Comparison of ENCODE assay signal across 1 cellular context in the genomic region with DNA sequence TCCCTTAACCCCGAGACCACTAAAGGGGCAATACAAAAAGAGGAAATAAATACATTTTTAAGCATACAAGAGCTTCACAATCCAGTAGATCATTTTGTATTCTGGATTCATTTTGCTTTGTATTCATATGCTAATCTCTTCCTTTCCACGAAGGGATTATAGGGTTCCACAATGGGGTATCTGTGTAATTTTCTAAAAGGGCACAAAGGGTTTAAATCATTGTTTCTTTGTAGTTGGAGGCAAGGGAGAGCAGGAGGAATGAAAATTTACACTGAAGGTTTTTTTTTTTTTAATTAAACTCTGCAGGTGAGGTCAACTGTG.
A peak's percentile ranks its signal among the peaks of the same experiment; 100 is the strongest.
TF ChIP-seq lines count a peak whose summit lies in the region.

No MANE protein-coding gene starts in this region.

TF ChIP-seq in K562, 482 proteins besides CTCF, POLR2A, EP300 and RAD21:
- TF ChIP-seq SMARCA4 (IDR thresholded peaks at IDR 0.05) (0 out of 2 replicates have a peak, but pooled peaks have one; percentile 29), ZNF644 (tag; IDR thresholded peaks at IDR 0.05; ENCODE audit: low read depth) (no peak), ARNT (IDR thresholded peaks at IDR 0.05) (0 out of 4 replicates have a peak, but pooled peaks of 1 of the 2 experiments have one; percentile 3), GTF2A2 (tag; IDR thresholded peaks at IDR 0.05) (0 out of 2 replicates have a peak, but pooled peaks have one; percentile 2), KHSRP (IDR thresholded peaks at IDR 0.05) (peak; percentile 11; the same call in 1 of the 2 replicates), MTA1 (IDR thresholded peaks at IDR 0.05; ENCODE audit: borderline replicate concordance) (0 out of 2 replicates have a peak, but pooled peaks have one; percentile 15), NR2C2 (CRISPR knock-in tag; IDR thresholded peaks at IDR 0.05) (no peak), NR2C2 (tag; IDR thresholded peaks at IDR 0.05) (peak; percentile 33; the same call in 1 of the 2 replicates), TRIM24 (IDR thresholded peaks at IDR 0.05) (peak in 1 of 2 experiments; percentile 6; a peak in 1 of 4 replicates), ZNF311 (CRISPR knock-in tag; IDR thresholded peaks at IDR 0.05) (0 out of 2 replicates have a peak, but pooled peaks have one; percentile 0), ZNF134 (CRISPR knock-in tag; conservative IDR thresholded peaks at IDR 0.05) (no peak; the same call in 1 of the 2 replicates), KLF10 (CRISPR knock-in tag; IDR thresholded peaks at IDR 0.05) (no peak), ZNF589 (CRISPR knock-in tag; IDR thresholded peaks at IDR 0.05; ENCODE audit: low read depth) (0 out of 2 replicates have a peak, but pooled peaks have one; percentile 19), LEF1 (IDR thresholded peaks at IDR 0.05) (no peak; the same call in 1 of the 2 replicates), SMARCC2 (IDR thresholded peaks at IDR 0.05; ENCODE audit: low read depth) (peak; percentile 54; the same call in 1 of the 2 replicates), GABPA (tag; conservative IDR thresholded peaks at IDR 0.05; ENCODE audit: low read depth) (no peak; the same call in 1 of the 2 replicates), FOSL1 (tag; conservative IDR thresholded peaks at IDR 0.05) (peak; percentile 42; the same call in 1 of the 2 replicates), BACH1 (tag; IDR thresholded peaks at IDR 0.05) (peak; percentile 67)
- TF ChIP-seq, protein P1, sequence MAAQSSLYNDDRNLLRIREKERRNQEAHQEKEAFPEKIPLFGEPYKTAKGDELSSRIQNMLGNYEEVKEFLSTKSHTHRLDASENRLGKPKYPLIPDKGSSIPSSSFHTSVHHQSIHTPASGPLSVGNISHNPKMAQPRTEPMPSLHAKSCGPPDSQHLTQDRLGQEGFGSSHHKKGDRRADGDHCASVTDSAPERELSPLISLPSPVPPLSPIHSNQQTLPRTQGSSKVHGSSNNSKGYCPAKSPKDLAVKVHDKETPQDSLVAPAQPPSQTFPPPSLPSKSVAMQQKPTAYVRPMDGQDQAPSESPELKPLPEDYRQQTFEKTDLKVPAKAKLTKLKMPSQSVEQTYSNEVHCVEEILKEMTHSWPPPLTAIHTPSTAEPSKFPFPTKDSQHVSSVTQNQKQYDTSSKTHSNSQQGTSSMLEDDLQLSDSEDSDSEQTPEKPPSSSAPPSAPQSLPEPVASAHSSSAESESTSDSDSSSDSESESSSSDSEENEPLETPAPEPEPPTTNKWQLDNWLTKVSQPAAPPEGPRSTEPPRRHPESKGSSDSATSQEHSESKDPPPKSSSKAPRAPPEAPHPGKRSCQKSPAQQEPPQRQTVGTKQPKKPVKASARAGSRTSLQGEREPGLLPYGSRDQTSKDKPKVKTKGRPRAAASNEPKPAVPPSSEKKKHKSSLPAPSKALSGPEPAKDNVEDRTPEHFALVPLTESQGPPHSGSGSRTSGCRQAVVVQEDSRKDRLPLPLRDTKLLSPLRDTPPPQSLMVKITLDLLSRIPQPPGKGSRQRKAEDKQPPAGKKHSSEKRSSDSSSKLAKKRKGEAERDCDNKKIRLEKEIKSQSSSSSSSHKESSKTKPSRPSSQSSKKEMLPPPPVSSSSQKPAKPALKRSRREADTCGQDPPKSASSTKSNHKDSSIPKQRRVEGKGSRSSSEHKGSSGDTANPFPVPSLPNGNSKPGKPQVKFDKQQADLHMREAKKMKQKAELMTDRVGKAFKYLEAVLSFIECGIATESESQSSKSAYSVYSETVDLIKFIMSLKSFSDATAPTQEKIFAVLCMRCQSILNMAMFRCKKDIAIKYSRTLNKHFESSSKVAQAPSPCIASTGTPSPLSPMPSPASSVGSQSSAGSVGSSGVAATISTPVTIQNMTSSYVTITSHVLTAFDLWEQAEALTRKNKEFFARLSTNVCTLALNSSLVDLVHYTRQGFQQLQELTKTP (IDR thresholded peaks at IDR 0.05; ENCODE audit: low read depth in 1 of 2, partially characterized antibody in 2 of 2) = peak in 1 of 2 experiments; percentile 41
- TF ChIP-seq, protein P2, sequence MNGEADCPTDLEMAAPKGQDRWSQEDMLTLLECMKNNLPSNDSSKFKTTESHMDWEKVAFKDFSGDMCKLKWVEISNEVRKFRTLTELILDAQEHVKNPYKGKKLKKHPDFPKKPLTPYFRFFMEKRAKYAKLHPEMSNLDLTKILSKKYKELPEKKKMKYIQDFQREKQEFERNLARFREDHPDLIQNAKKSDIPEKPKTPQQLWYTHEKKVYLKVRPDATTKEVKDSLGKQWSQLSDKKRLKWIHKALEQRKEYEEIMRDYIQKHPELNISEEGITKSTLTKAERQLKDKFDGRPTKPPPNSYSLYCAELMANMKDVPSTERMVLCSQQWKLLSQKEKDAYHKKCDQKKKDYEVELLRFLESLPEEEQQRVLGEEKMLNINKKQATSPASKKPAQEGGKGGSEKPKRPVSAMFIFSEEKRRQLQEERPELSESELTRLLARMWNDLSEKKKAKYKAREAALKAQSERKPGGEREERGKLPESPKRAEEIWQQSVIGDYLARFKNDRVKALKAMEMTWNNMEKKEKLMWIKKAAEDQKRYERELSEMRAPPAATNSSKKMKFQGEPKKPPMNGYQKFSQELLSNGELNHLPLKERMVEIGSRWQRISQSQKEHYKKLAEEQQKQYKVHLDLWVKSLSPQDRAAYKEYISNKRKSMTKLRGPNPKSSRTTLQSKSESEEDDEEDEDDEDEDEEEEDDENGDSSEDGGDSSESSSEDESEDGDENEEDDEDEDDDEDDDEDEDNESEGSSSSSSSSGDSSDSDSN (IDR thresholded peaks at IDR 0.05; ENCODE audit: borderline replicate concordance in 1 of 2, low read depth in 2 of 2, low read length in 2 of 2) = peak in 1 of 2 experiments; percentile 2; a peak in 1 of 4 replicates
- TF ChIP-seq, protein P3, sequence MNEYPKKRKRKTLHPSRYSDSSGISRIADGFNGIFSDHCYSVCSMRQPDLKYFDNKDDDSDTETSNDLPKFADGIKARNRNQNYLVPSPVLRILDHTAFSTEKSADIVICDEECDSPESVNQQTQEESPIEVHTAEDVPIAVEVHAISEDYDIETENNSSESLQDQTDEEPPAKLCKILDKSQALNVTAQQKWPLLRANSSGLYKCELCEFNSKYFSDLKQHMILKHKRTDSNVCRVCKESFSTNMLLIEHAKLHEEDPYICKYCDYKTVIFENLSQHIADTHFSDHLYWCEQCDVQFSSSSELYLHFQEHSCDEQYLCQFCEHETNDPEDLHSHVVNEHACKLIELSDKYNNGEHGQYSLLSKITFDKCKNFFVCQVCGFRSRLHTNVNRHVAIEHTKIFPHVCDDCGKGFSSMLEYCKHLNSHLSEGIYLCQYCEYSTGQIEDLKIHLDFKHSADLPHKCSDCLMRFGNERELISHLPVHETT (CRISPR knock-in tag; conservative IDR thresholded peaks at IDR 0.05 in 1 of 2, IDR thresholded peaks at IDR 0.05 in 1 of 2) = peak in 1 of 2 experiments; percentile 1; a peak in 1 of 4 replicates
- TF ChIP-seq, protein P4, sequence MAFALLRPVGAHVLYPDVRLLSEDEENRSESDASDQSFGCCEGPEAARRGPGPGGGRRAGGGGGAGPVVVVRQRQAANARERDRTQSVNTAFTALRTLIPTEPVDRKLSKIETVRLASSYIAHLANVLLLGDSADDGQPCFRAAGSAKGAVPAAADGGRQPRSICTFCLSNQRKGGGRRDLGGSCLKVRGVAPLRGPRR (CRISPR knock-in tag; IDR thresholded peaks at IDR 0.05) = 0 out of 2 replicates have a peak, but pooled peaks have one; percentile 83
- TF ChIP-seq, protein P5, sequence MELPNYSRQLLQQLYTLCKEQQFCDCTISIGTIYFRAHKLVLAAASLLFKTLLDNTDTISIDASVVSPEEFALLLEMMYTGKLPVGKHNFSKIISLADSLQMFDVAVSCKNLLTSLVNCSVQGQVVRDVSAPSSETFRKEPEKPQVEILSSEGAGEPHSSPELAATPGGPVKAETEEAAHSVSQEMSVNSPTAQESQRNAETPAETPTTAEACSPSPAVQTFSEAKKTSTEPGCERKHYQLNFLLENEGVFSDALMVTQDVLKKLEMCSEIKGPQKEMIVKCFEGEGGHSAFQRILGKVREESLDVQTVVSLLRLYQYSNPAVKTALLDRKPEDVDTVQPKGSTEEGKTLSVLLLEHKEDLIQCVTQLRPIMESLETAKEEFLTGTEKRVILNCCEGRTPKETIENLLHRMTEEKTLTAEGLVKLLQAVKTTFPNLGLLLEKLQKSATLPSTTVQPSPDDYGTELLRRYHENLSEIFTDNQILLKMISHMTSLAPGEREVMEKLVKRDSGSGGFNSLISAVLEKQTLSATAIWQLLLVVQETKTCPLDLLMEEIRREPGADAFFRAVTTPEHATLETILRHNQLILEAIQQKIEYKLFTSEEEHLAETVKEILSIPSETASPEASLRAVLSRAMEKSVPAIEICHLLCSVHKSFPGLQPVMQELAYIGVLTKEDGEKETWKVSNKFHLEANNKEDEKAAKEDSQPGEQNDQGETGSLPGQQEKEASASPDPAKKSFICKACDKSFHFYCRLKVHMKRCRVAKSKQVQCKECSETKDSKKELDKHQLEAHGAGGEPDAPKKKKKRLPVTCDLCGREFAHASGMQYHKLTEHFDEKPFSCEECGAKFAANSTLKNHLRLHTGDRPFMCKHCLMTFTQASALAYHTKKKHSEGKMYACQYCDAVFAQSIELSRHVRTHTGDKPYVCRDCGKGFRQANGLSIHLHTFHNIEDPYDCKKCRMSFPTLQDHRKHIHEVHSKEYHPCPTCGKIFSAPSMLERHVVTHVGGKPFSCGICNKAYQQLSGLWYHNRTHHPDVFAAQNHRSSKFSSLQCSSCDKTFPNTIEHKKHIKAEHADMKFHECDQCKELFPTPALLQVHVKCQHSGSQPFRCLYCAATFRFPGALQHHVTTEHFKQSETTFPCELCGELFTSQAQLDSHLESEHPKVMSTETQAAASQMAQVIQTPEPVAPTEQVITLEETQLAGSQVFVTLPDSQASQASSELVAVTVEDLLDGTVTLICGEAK (IDR thresholded peaks at IDR 0.05) = peak; percentile 49; the same call in 1 of the 2 replicates
- TF ChIP-seq, protein P5 (CRISPR knock-in tag; IDR thresholded peaks at IDR 0.05) = no peak
- TF ChIP-seq, protein P6, sequence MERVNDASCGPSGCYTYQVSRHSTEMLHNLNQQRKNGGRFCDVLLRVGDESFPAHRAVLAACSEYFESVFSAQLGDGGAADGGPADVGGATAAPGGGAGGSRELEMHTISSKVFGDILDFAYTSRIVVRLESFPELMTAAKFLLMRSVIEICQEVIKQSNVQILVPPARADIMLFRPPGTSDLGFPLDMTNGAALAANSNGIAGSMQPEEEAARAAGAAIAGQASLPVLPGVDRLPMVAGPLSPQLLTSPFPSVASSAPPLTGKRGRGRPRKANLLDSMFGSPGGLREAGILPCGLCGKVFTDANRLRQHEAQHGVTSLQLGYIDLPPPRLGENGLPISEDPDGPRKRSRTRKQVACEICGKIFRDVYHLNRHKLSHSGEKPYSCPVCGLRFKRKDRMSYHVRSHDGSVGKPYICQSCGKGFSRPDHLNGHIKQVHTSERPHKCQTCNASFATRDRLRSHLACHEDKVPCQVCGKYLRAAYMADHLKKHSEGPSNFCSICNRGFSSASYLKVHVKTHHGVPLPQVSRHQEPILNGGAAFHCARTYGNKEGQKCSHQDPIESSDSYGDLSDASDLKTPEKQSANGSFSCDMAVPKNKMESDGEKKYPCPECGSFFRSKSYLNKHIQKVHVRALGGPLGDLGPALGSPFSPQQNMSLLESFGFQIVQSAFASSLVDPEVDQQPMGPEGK (CRISPR knock-in tag; IDR thresholded peaks at IDR 0.05; ENCODE audit: borderline replicate concordance) = no peak
